ENCODE assay signal across 9 cellular contexts in genomic region chr9:112750767-112751058, GRCh38. TPM values are rescaled to one million over a fixed set of nuclear protein-coding genes. Genes with fewer than 3 reads are reported as not detected.
DNase-seq lines count a peak whose midpoint lies in the region; ATAC-seq and TF ChIP-seq lines count a peak whose summit lies in the region.
"Had no signal": no experiment of that assay in that cellular context is flagged by ENCODE, and none has a peak within 500 bp of the region (broad histone marks: within the 10 kb centered on the region; RNA-seq: fewer than 3 reads in every experiment).

No MANE protein-coding gene starts in this region.

- no peaks in the 10 kb centered on the region for H3K27me3 Mint-ChIP-seq in activated T-cell treated with anti-CD3 and anti-CD28 coated beads, Interleukin-2, amount 50 U/mL, for 24 hours
- peaks cover 4% of the 10 kb centered on the region for H3K27me3 Mint-ChIP-seq in activated CD4-positive, alpha-beta T cell treated with anti-CD3 and anti-CD28 coated beads, Interleukin-2, amount 10 ng/mL, durations not matched to agents 24 days and 14 days
- H3K27me3 Mint-ChIP-seq: progenitor cell of endocrine pancreas had no signal

- H3K4me3 ChIP-seq in SK-N-MC (peak overlapping the region; percentile 84), smooth muscle cell (peak overlapping the region; percentile 79)

- 0% methylated on average over 1 of the region's 50 CpGs for WGBS in smooth muscle cell (ENCODE audit: low lambda C conversion rate)

- peaks cover 26% of the 10 kb centered on the region for H3K4me1 ChIP-seq in smooth muscle cell (ENCODE audit: low read depth)

- H3K9me3 ChIP-seq in SK-N-MC (ENCODE audit: low read depth, low read length) (no peaks in the 10 kb centered on the region), smooth muscle cell (replicated peaks; ENCODE audit: low read depth) (no peaks in the 10 kb centered on the region)

- H3K4me1 Mint-ChIP-seq in activated T-cell treated with anti-CD3 and anti-CD28 coated beads, Interleukin-2, amount 50 U/mL, for 24 hours (ENCODE audit: low read depth) = peaks cover 77% of the 10 kb centered on the region
- H3K4me1 Mint-ChIP-seq in activated CD4-positive, alpha-beta T cell treated with anti-CD3 and anti-CD28 coated beads, Interleukin-2, amount 10 ng/mL, durations not matched to agents 24 days and 14 days = peaks cover 55% of the 10 kb centered on the region

- ATAC-seq in GM19328 (IDR thresholded peaks at IDR 0.05; ENCODE audit: unreplicated experiment) (peak; percentile 24), left cardiac atrium (peak; percentile 13 to 24), left lobe of liver (no peak)

- peak overlapping the region; percentile 96 for H3K4me2 ChIP-seq in smooth muscle cell

- no peaks in the 10 kb centered on the region for H3K36me3 ChIP-seq in SK-N-MC (ENCODE audit: insufficient read depth, low read length)
- H3K36me3 ChIP-seq in smooth muscle cell (ENCODE audit: low read depth) = no peaks in the 10 kb centered on the region

- no peak overlapping the region for H3K27ac Mint-ChIP-seq in activated T-cell treated with anti-CD3 and anti-CD28 coated beads, Interleukin-2, amount 50 U/mL, for 24 hours
- H3K27ac Mint-ChIP-seq in activated CD4-positive, alpha-beta T cell treated with anti-CD3 and anti-CD28 coated beads, Interleukin-2, amount 10 ng/mL, durations not matched to agents 24 days and 14 days = no peak overlapping the region

- peaks cover 15% of the 10 kb centered on the region for H3F3A ChIP-seq in smooth muscle cell (ENCODE audit: low read depth)

- DNase-seq in SK-N-MC (ENCODE audit: low read depth, low spot score) = no peak
- no peak for DNase-seq in left cardiac atrium
- no peak for DNase-seq in smooth muscle cell (lab: John Stamatoyannopoulos, UW; ENCODE audit: unreplicated experiment)
- DNase-seq in left lobe of liver (ENCODE audit: low spot score) = no peak
- DNase-seq in NCI-H2227 treated with DMSO at 0.1 percent for 48 hours (lab: John Stamatoyannopoulos, UW) = no peak
- DNase-seq in activated T-cell treated with anti-CD3 and anti-CD28 coated beads, Interleukin-2, amount 50 U/mL, for 24 hours = no peak
- DNase-seq in activated CD4-positive, alpha-beta T cell treated with anti-CD3 and anti-CD28 coated beads, Interleukin-2, amount 10 ng/mL, durations not matched to agents 24 days and 14 days = no peak

- H3K9ac ChIP-seq in SK-N-MC (ENCODE audit: insufficient read length) = peak overlapping the region; percentile 69
- peak overlapping the region; percentile 69 for H3K9ac ChIP-seq in smooth muscle cell (ENCODE audit: low read depth)

- H3K79me2 ChIP-seq in smooth muscle cell (ENCODE audit: low read depth) = peaks cover 6% of the 10 kb centered on the region

- peaks cover 39% of the 10 kb centered on the region for H4K20me1 ChIP-seq in smooth muscle cell (ENCODE audit: low read depth)

- H3K4me3 Mint-ChIP-seq in activated T-cell treated with anti-CD3 and anti-CD28 coated beads, Interleukin-2, amount 50 U/mL, for 24 hours = no peak overlapping the region
- H3K4me3 Mint-ChIP-seq in activated CD4-positive, alpha-beta T cell treated with anti-CD3 and anti-CD28 coated beads, Interleukin-2, amount 10 ng/mL, durations not matched to agents 24 days and 14 days = no peak overlapping the region

- H3K27ac ChIP-seq in SK-N-MC = no peak overlapping the region
- peak overlapping the region; percentile 60 for H3K27ac ChIP-seq in smooth muscle cell (ENCODE audit: low read depth)

- intact Hi-C loops in left cardiac atrium (cut with DNase I) = loop anchor here in 1 of 2 donors (2.0 kb wide), 1 partner anchor 32 kb away; the partner anchor contains the start of gene INIP
- intact Hi-C loops in activated CD4-positive, alpha-beta T cell treated with anti-CD3 and anti-CD28 coated beads, Interleukin-2, amount 10 ng/mL, durations not matched to agents 24 days and 14 days (cut with micrococcal nuclease) = loop anchor here (1.0 to 10.0 kb wide), 6 partner anchors 32 to 833 kb away; partner anchors contain the start of genes FKBP15, INIP, PTBP3 and SLC31A1

- H3K9me3 Mint-ChIP-seq in activated T-cell treated with anti-CD3 and anti-CD28 coated beads, Interleukin-2, amount 50 U/mL, for 24 hours = no peaks in the 10 kb centered on the region
- no peaks in the 10 kb centered on the region for H3K9me3 Mint-ChIP-seq in activated CD4-positive, alpha-beta T cell treated with anti-CD3 and anti-CD28 coated beads, Interleukin-2, amount 10 ng/mL, durations not matched to agents 24 days and 14 days

- no peak for TF ChIP-seq CTCF in smooth muscle cell (IDR thresholded peaks at IDR 0.05; ENCODE audit: borderline replicate concordance, insufficient read depth, poor library complexity, severe bottlenecking)

- peaks cover 2% of the 10 kb centered on the region for H3K36me3 Mint-ChIP-seq in activated T-cell treated with anti-CD3 and anti-CD28 coated beads, Interleukin-2, amount 50 U/mL, for 24 hours (ENCODE audit: low read depth)
- H3K36me3 Mint-ChIP-seq in activated CD4-positive, alpha-beta T cell treated with anti-CD3 and anti-CD28 coated beads, Interleukin-2, amount 10 ng/mL, durations not matched to agents 24 days and 14 days (ENCODE audit: low read depth) = no peaks in the 10 kb centered on the region

- H3K27me3 ChIP-seq in smooth muscle cell (ENCODE audit: low read depth) = no peaks in the 10 kb centered on the region

- H2AFZ ChIP-seq in smooth muscle cell (ENCODE audit: low read depth) = peak overlapping the region; percentile 93

RNA-seq across cellular contexts. Expression of gene SNX30, which starts 0.2 kb away (rescaled TPM):
- 1 to 10 TPM; 4.6 to 5.1 TPM for total RNA-seq in left cardiac atrium
- total RNA-seq in smooth muscle cell = 10.7 and 13.5 TPM in 2 replicates
- polyA plus RNA-seq in smooth muscle cell = 2.1 and 3.6 TPM in 2 replicates
- 6.0 TPM for total RNA-seq in left lobe of liver
- total RNA-seq in activated CD4-positive, alpha-beta T cell treated with anti-CD3 and anti-CD28 coated beads, Interleukin-2, amount 10 ng/mL, durations not matched to agents 24 days and 14 days = 2.6 and 2.9 TPM in 2 replicates

RNA-seq across cellular contexts. Expression of gene INIP, which starts 32.8 kb away (rescaled TPM):
- total RNA-seq in left cardiac atrium (10 to 100 TPM; 16.6 TPM), smooth muscle cell (25.8 and 32.7 TPM in 2 replicates), left lobe of liver (7.3 TPM)
- 14.9 and 19.8 TPM in 2 replicates for polyA plus RNA-seq in smooth muscle cell
- total RNA-seq in activated CD4-positive, alpha-beta T cell treated with anti-CD3 and anti-CD28 coated beads, Interleukin-2, amount 10 ng/mL, durations not matched to agents 24 days and 14 days = 34.2 and 36.2 TPM in 2 replicates
